ENCODE assay signal across 27 cellular contexts in genomic region chr2:82330104-82330503, GRCh38.
"Had no signal": no experiment of that assay in that cellular context is flagged by ENCODE, and none has a peak within 500 bp of the region (broad histone marks: within the 10 kb centered on the region; RNA-seq: fewer than 3 reads in every experiment).

No MANE protein-coding gene starts in this region.

- ATAC-seq: activated CD4-positive, alpha-beta T cell treated with anti-CD3 and anti-CD28 coated beads for 36 hours; activated T-helper 17 cell treated with anti-CD3 and anti-CD28 coated beads, Interleukin-2, amount 50 U/mL, for 72 hours; esophagus mucosa; left lobe of liver; lower lobe of right lung; naive thymus-derived CD4-positive, alpha-beta T cell; stimulated activated naive CD8-positive, alpha-beta T cell treated with anti-CD3 and anti-CD28 coated beads, Interleukin-15, Interleukin-2, amounts not matched to agents 100 U/mL and 50 U/mL, for 24 hours; upper lobe of right lung had no signal

- H3K4me3 ChIP-seq: adrenal gland, ascending aorta, lower lobe of right lung, ovary, prostate gland, right atrium auricular region, thyroid gland, upper lobe of right lung had no signal

- H3K27ac ChIP-seq: adrenal gland, ascending aorta, brain microvascular endothelial cell, lower lobe of right lung, ovary, prostate gland, right atrium auricular region, thyroid gland, upper lobe of right lung had no signal

- DNase-seq: activated B cell treated with CpG ODN at 0.5 μM for 24 hours; activated CD4-positive, alpha-beta T cell treated with anti-CD3 and anti-CD28 coated beads for 36 hours; activated CD4-positive, alpha-beta T cell treated with anti-CD3 and anti-CD28 coated beads, Interleukin-2, amount 50 U/mL, for 4 hours; activated CD8-positive, alpha-beta memory T cell treated with anti-CD3 and anti-CD28 coated beads for 24 hours; activated CD8-positive, alpha-beta memory T cell treated with anti-CD3 and anti-CD28 coated beads, Interleukin-2, amount 50 U/mL, for 4 hours; activated naive CD4-positive, alpha-beta T cell; activated T-cell treated with anti-CD3 and anti-CD28 coated beads, Interleukin-2, amount 50 U/mL, for 24 hours; adrenal gland; brain microvascular endothelial cell; central memory CD4-positive, alpha-beta T cell; effector memory CD4-positive, alpha-beta T cell; foreskin melanocyte; kidney; lower lobe of right lung; mesendoderm; naive thymus-derived CD4-positive, alpha-beta T cell; ovary; stimulated activated CD4-positive, alpha-beta T cell treated with anti-CD3 and anti-CD28 coated beads, Interleukin-4, amount 100 ng/mL, for 4 hours; stimulated activated naive CD8-positive, alpha-beta T cell treated with anti-CD3 and anti-CD28 coated beads, Interleukin-15, Interleukin-2, amounts not matched to agents 100 U/mL and 50 U/mL, for 24 hours; thyroid gland; upper lobe of right lung had no signal

- H3K9me3 ChIP-seq: adrenal gland, ascending aorta, lower lobe of right lung, ovary, prostate gland, right atrium auricular region, thyroid gland, upper lobe of right lung had no signal

- H3K27me3 ChIP-seq: adrenal gland, ascending aorta, brain microvascular endothelial cell, ovary, right atrium auricular region, thyroid gland, upper lobe of right lung had no signal

- H3K36me3 ChIP-seq: adrenal gland, ascending aorta, brain microvascular endothelial cell, lower lobe of right lung, ovary, prostate gland, right atrium auricular region, thyroid gland, upper lobe of right lung had no signal
